Comparison of ENCODE assay signal across 18 cellular contexts in the genomic region with DNA sequence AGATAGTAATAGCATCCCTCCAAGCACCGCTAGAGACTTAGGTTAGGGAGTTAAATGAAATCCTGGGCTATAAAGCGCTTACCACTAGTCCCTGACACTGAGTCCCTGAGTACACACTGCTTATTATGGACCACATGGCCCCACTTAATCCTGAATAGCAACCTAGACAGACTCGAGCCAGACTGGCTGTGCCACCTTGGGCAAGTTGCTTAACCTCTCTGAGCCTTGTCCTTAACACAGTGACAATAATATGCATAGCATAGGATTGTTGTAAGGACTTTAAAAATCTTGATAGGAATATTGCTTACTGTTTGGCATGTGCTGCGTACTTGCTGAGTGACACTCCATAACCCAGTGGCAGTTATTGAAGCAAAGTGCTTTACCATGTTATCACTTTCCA.
DNase-seq lines count a peak whose midpoint lies in the region; ATAC-seq and TF ChIP-seq lines count a peak whose summit lies in the region.
"Had no signal": no experiment of that assay in that cellular context is flagged by ENCODE, and none has a peak within 500 bp of the region (broad histone marks: within the 10 kb centered on the region; RNA-seq: fewer than 3 reads in every experiment).

No MANE protein-coding gene starts in this region.

- H3K4me3 ChIP-seq in HEK293 (ENCODE audit: low read depth, low read length) (no peak overlapping the region), thoracic aorta (no peak overlapping the region), upper lobe of right lung (no peak overlapping the region), HAP-1 (no peak overlapping the region)
- H3K4me3 ChIP-seq: A549; BLaER1 treated with 17β-estradiol and CSF1 and Interleukin-3, amounts not matched to agents 10 nM and 100 nM had no signal

- peak; percentile 16 for ATAC-seq in thoracic aorta (ENCODE audit: insufficient number of reproducible peaks, low FRiP score, low read depth)
- ATAC-seq in upper lobe of right lung, result peak; percentile 23
- ATAC-seq: A549; CD8-positive, alpha-beta T cell had no signal

- no peaks in the 10 kb centered on the region for H3K9me3 ChIP-seq in HEK293 (ENCODE audit: control insufficient read depth, insufficient read depth, low read depth, low read length)
- no peaks in the 10 kb centered on the region for H3K9me3 ChIP-seq in thoracic aorta
- H3K9me3 ChIP-seq in upper lobe of right lung, result no peaks in the 10 kb centered on the region
- no peaks in the 10 kb centered on the region for H3K9me3 ChIP-seq in HAP-1
- H3K9me3 ChIP-seq: A549; BLaER1 treated with 17β-estradiol and CSF1 and Interleukin-3, amounts not matched to agents 10 nM and 100 nM; Caco-2 had no signal

- no peak overlapping the region for H3K27ac ChIP-seq in HEK293 (ENCODE audit: extremely low read depth, low read depth, low read length)
- H3K27ac ChIP-seq in thoracic aorta, result no peak overlapping the region
- H3K27ac ChIP-seq in upper lobe of right lung, result no peak overlapping the region
- H3K27ac ChIP-seq: 22Rv1; A549; BLaER1 treated with 17β-estradiol and CSF1 and Interleukin-3, amounts not matched to agents 10 nM and 100 nM; C4-2B had no signal

- POLR2A ChIA-PET in HEK293 (lab: Yijun Ruan, JAX), result no interaction called here

- no peaks in the 10 kb centered on the region for H3K27me3 ChIP-seq in thoracic aorta (replicated peaks; ENCODE audit: insufficient read depth)
- no peaks in the 10 kb centered on the region for H3K27me3 ChIP-seq in upper lobe of right lung
- no peaks in the 10 kb centered on the region for H3K27me3 ChIP-seq in HAP-1 (ENCODE audit: low read depth)

- TF ChIP-seq CTCF in HEK293 (tag by site-specific recombination; IDR thresholded peaks at IDR 0.05) (no peak), thoracic aorta (IDR thresholded peaks at IDR 0.05) (no peak), upper lobe of right lung (IDR thresholded peaks at IDR 0.05) (no peak)

- DNase-seq in NCI-H82 (lab: John Stamatoyannopoulos, UW) (peak; percentile 63), NCI-H82 treated with DMSO at 0.1 percent for 48 hours (lab: John Stamatoyannopoulos, UW; ENCODE audit: unreplicated experiment) (no peak), thoracic aorta (ENCODE audit: low spot score) (no peak), upper lobe of right lung (no peak), HAP-1 (ENCODE audit: low spot score in 2 of 2) (no peak), mucosa of gallbladder (ENCODE audit: low spot score) (no peak)
- DNase-seq: AML-193; Caco-2; Calu3; CD4-positive, alpha-beta T cell; CD8-positive, alpha-beta T cell; DMS79 treated with DMSO at 0.1 percent for 48 hours; GF-D8 had no signal

- H3K36me3 ChIP-seq in HEK293 (ENCODE audit: control insufficient read depth in 2 of 2, insufficient read depth in 1 of 2, low read length in 2 of 2) (no peaks in the 10 kb centered on the region), thoracic aorta (no peaks in the 10 kb centered on the region), upper lobe of right lung (no peaks in the 10 kb centered on the region), HAP-1 (replicated peaks) (no peaks in the 10 kb centered on the region)
- H3K36me3 ChIP-seq: BLaER1 treated with 17β-estradiol and CSF1 and Interleukin-3, amounts not matched to agents 10 nM and 100 nM had no signal

- in situ Hi-C loops in HAP-1 (cut with MboI; ENCODE audit: low sequenced_read_pairs), result no loop called here

- intact Hi-C loops in upper lobe of right lung (cut with DNase I), result no loop called here

- CTCF ChIA-PET in HEK293 (lab: Yijun Ruan, JAX), result no interaction called here

- H3K4me1 ChIP-seq in HEK293 (ENCODE audit: control insufficient read depth, insufficient read depth, low read length), result no peaks in the 10 kb centered on the region
- H3K4me1 ChIP-seq in thoracic aorta (ENCODE audit: control insufficient read depth in 1 of 2, low read depth in 2 of 2), result peaks cover 0 to 11% of the 10 kb centered on the region in 2 donors
- H3K4me1 ChIP-seq in upper lobe of right lung, result peaks cover 10% of the 10 kb centered on the region
- peaks cover 7% of the 10 kb centered on the region; the same call in 1 of the 2 replicates for H3K4me1 ChIP-seq in HAP-1
- H3K4me1 ChIP-seq: A549 had no signal

TF ChIP-seq in HEK293, 187 proteins besides CTCF, POLR2A, EP300 and RAD21:
- no peak for TF ChIP-seq ZNF777 (tag by site-specific recombination; IDR thresholded peaks at IDR 0.05; ENCODE audit: borderline replicate concordance)
- 0 out of 2 replicates have a peak, but pooled peaks have one; percentile 30 for TF ChIP-seq ZNF768 (tag by site-specific recombination; IDR thresholded peaks at IDR 0.05)
TF ChIP-seq in HEK293: peak in this region for 1.
